In genomic region chr2:85642725-85643124, GRCh38 we compare ENCODE assay signal across 19 cellular contexts. TPM values are rescaled to one million over a fixed set of nuclear protein-coding genes. Genes with fewer than 3 reads are reported as not detected.
DNase-seq lines count a peak whose midpoint lies in the region; ATAC-seq lines count a peak whose summit lies in the region.
"Had no signal": no experiment of that assay in that cellular context is flagged by ENCODE, and none has a peak within 500 bp of the region (broad histone marks: within the 10 kb centered on the region; RNA-seq: fewer than 3 reads in every experiment).

No MANE protein-coding gene starts in this region.

- no peak for DNase-seq in activated CD4-positive, CD25-positive, alpha-beta regulatory T cell treated with anti-CD3 and anti-CD28 coated beads, Interleukin-2, amount 50 U/mL, for 72 hours
- DNase-seq in activated naive CD8-positive, alpha-beta T cell treated with anti-CD3 and anti-CD28 coated beads for 36 hours = no peak
- DNase-seq in NCI-H187 (lab: John Stamatoyannopoulos, UW) = no peak
- no peak for DNase-seq in germinal center (ENCODE audit: low spot score)
- DNase-seq: activated CD8-positive, alpha-beta memory T cell treated with anti-CD3 and anti-CD28 coated beads for 24 hours; amniotic stem cell; NCI-H1436; NCI-H510A; stimulated activated CD4-positive, alpha-beta T cell treated with anti-CD3 and anti-CD28 coated beads, Interleukin-4, amount 100 ng/mL, for 4 hours had no signal

- peaks cover 12% of the 10 kb centered on the region for H3K4me1 Mint-ChIP-seq in activated naive CD8-positive, alpha-beta T cell treated with anti-CD3 and anti-CD28 coated beads for 36 hours

- H3K27ac Mint-ChIP-seq in activated naive CD8-positive, alpha-beta T cell treated with anti-CD3 and anti-CD28 coated beads for 36 hours = peak overlapping the region; percentile 55

- H3K9me3 Mint-ChIP-seq in activated naive CD8-positive, alpha-beta T cell treated with anti-CD3 and anti-CD28 coated beads for 36 hours = no peaks in the 10 kb centered on the region
- H3K9me3 Mint-ChIP-seq: CD14-positive monocyte had no signal

- H3K36me3 Mint-ChIP-seq in activated naive CD8-positive, alpha-beta T cell treated with anti-CD3 and anti-CD28 coated beads for 36 hours = peaks cover 39% of the 10 kb centered on the region

- no peak overlapping the region for H3K4me3 Mint-ChIP-seq in activated naive CD8-positive, alpha-beta T cell treated with anti-CD3 and anti-CD28 coated beads for 36 hours
- H3K4me3 Mint-ChIP-seq: CD14-positive monocyte had no signal

- no peaks in the 10 kb centered on the region for H3K27me3 Mint-ChIP-seq in activated naive CD8-positive, alpha-beta T cell treated with anti-CD3 and anti-CD28 coated beads for 36 hours

- peak; percentile 97 for ATAC-seq in activated CD4-positive, CD25-positive, alpha-beta regulatory T cell treated with anti-CD3 and anti-CD28 coated beads, Interleukin-2, amount 50 U/mL, for 24 hours
- ATAC-seq in GM21447 (IDR thresholded peaks at IDR 0.05; ENCODE audit: unreplicated experiment) (peak; percentile 50), HG03460 (IDR thresholded peaks at IDR 0.05; ENCODE audit: unreplicated experiment) (peak; percentile 88), HG03025 (IDR thresholded peaks at IDR 0.05; ENCODE audit: low FRiP score, unreplicated experiment) (no peak)
- ATAC-seq: sciatic nerve had no signal

RNA-seq across cellular contexts. Expression of gene SFTPB, which starts 25.3 kb away (rescaled TPM):
- total RNA-seq in activated naive CD8-positive, alpha-beta T cell treated with anti-CD3 and anti-CD28 coated beads for 36 hours = not detected
- total RNA-seq: chondrocyte; glomerular endothelial cell; mesenteric fat pad; T-helper 1 cell treated with Interleukin-12 subunit alpha and Interleukin-12 subunit beta and Interleukin-4 antibody, amounts not matched to agents 30 ng/mL and 1 ng/mL, for 36 hours had no signal

RNA-seq across cellular contexts. Expression of gene USP39, which starts 26.7 kb away (rescaled TPM):
- total RNA-seq in activated naive CD8-positive, alpha-beta T cell treated with anti-CD3 and anti-CD28 coated beads for 36 hours = 100 to 1,000 TPM in 1 of 2 experiments, 10 to 100 TPM in 1; 97.9 to 109 TPM

RNA-seq across cellular contexts. Expression of gene C2orf68, which starts 30.9 kb away (rescaled TPM):
- total RNA-seq in activated naive CD8-positive, alpha-beta T cell treated with anti-CD3 and anti-CD28 coated beads for 36 hours = 10 to 100 TPM; 23.1 to 25.0 TPM

RNA-seq across cellular contexts. Expression of gene TMEM150A, which starts 40.2 kb away (rescaled TPM):
- 1 to 10 TPM; 2.4 to 3.4 TPM for total RNA-seq in activated naive CD8-positive, alpha-beta T cell treated with anti-CD3 and anti-CD28 coated beads for 36 hours

RNA-seq across cellular contexts. Expression of gene RNF181, which starts 47.2 kb away (rescaled TPM):
- 100 to 1,000 TPM in 1 of 2 experiments, 10 to 100 TPM in 1; 90.9 to 104 TPM for total RNA-seq in activated naive CD8-positive, alpha-beta T cell treated with anti-CD3 and anti-CD28 coated beads for 36 hours
